9 cellular contexts compared by ENCODE assay signal in the genomic region with DNA sequence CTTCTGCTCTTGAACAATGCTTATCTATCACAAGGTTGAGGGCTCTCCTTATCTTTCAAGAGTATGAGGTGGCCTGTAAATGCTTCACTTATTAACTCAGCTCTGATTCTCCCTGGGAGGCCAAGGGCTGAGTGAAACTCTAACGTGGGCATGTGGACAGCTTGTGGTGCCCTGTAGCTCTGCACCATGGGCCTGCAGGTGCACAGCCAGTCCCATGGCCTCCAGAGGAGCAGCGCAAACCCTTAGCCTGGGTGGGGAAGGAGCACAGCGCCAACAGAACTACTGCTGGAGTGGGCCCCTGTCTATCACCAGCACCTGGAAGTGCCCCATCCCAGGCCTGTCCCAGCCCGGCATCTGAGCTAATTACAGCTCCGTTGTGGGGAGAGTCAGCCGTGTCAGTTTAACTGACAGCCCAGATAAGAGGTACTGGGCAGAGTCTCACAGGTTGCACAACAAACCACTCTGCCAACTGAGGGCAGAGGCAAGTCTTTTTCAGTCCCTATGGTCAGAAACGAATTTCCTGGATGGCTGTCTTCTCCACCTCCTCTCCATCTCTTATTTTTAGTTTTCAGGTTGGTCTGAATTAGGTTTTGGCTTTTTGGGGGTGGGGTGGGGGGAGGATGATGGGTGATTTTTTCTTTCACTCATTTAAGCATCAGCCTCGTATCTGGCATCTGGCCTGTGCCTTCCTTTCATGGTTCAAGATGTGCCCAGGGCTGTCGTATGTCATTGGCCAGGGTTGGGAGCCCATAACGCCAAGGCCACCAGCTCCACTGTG.
DNase-seq lines count a peak whose midpoint lies in the region; ATAC-seq and TF ChIP-seq lines count a peak whose summit lies in the region.
"Had no signal": no experiment of that assay in that cellular context is flagged by ENCODE, and none has a peak within 500 bp of the region (broad histone marks: within the 10 kb centered on the region; RNA-seq: fewer than 3 reads in every experiment).

No MANE protein-coding gene starts in this region.

- H3K4me3 ChIP-seq in left lung: no peak overlapping the region

- H3K14ac ChIP-seq in H9 (ENCODE audit: insufficient read depth, low read length): no peak overlapping the region

- no peak overlapping the region for H3K9ac ChIP-seq in H9 (ENCODE audit: extremely low read depth, insufficient read length, low read length)

- H3K4me2 ChIP-seq in H9 (ENCODE audit: insufficient read depth, insufficient read length, low read length): no peak overlapping the region

- H3K56ac ChIP-seq in H9 (ENCODE audit: insufficient read length, low read depth, low read length): no peak overlapping the region

- H3K4ac ChIP-seq in H9 (ENCODE audit: low read depth, low read length): no peak overlapping the region

- H2BK12ac ChIP-seq in H9 (ENCODE audit: insufficient read length, low read depth, low read length): no peak overlapping the region

- H4K8ac ChIP-seq in H9 (replicated peaks; ENCODE audit: insufficient read length, low read depth, low read length): no peak overlapping the region

- no peak overlapping the region for H3K4me3 Mint-ChIP-seq in H9

- H3K23me2 ChIP-seq in H9 (ENCODE audit: insufficient read length, low read depth, low read length, poor library complexity, severe bottlenecking): no peaks in the 10 kb centered on the region

- no peaks in the 10 kb centered on the region for H3K79me1 ChIP-seq in H9 (ENCODE audit: insufficient read depth, low read depth, low read length, poor library complexity, severe bottlenecking)

- TF ChIP-seq CTCF in left lung (IDR thresholded peaks at IDR 0.05) (no peak), H9 (conservative IDR thresholded peaks at IDR 0.05) (no peak)

- no peaks in the 10 kb centered on the region for H3K79me2 ChIP-seq in H9 (ENCODE audit: insufficient read depth, low read length)

- no peak overlapping the region for H2BK20ac ChIP-seq in H9 (ENCODE audit: low read depth, low read length, poor library complexity, severe bottlenecking)

- no peak overlapping the region for H3K18ac ChIP-seq in H9 (ENCODE audit: insufficient read length, low read depth, low read length)

- no peaks in the 10 kb centered on the region for H3K36me3 ChIP-seq in left lung

- no peak overlapping the region for H3T11ph ChIP-seq in H9 (ENCODE audit: low read length)

- H3K36me3 Mint-ChIP-seq in H9 (ENCODE audit: insufficient read depth in 1 of 3, low read depth in 3 of 3): peaks cover 0 to 4% (median 3%) of the 10 kb centered on the region in 3 experiments; a peak in 5 of 7 replicates

- H3K9me3 Mint-ChIP-seq in H9: peaks cover 0 to 3% of the 10 kb centered on the region in 2 experiments; a peak in 3 of 5 replicates

- peaks cover 2% of the 10 kb centered on the region for H4K20me1 ChIP-seq in H9 (ENCODE audit: control insufficient read depth, insufficient read depth, insufficient read length)

- no peak overlapping the region for H2AK5ac ChIP-seq in H9 (ENCODE audit: insufficient read length, low read length)

- no peak overlapping the region for H2BK120ac ChIP-seq in H9 (ENCODE audit: low read depth, low read length, poor library complexity, severe bottlenecking)

- H3K27ac Mint-ChIP-seq in H9: no peak overlapping the region

- no peaks in the 10 kb centered on the region for H3K9me3 ChIP-seq in left lung
- no peaks in the 10 kb centered on the region for H3K9me3 ChIP-seq in H9 (ENCODE audit: control insufficient read depth, low read depth, low read length)

- H2AFZ ChIP-seq in H9 (ENCODE audit: low read length): no peak overlapping the region

- H3K27me3 ChIP-seq in left lung: no peaks in the 10 kb centered on the region
- no peaks in the 10 kb centered on the region for H3K27me3 ChIP-seq in H9 (ENCODE audit: insufficient read depth, low read length)

- no peak overlapping the region for H2BK15ac ChIP-seq in H9 (ENCODE audit: low read depth, low read length)

- H3K4me1 ChIP-seq in left lung (peaks cover 5 to 25% of the 10 kb centered on the region in 2 donors), H9 (ENCODE audit: insufficient read depth, low read length) (no peaks in the 10 kb centered on the region; the same call in 1 of the 2 replicates)

- H3K4me1 Mint-ChIP-seq in H9: peaks cover 0 to 13% of the 10 kb centered on the region in 2 experiments; a peak in 3 of 4 replicates

- no peaks in the 10 kb centered on the region for H3K27me3 Mint-ChIP-seq in H9 (ENCODE audit: low read depth)

- no CpG with 5 or more reads among the region's 10 CpGs for WGBS in H9 (ENCODE audit: extremely low coverage, insufficient read length, low lambda C conversion rate)

- H2BK5ac ChIP-seq in H9 (ENCODE audit: insufficient read length, low read length): no peak overlapping the region

- DNase-seq in MV-4-11 (lab: John Stamatoyannopoulos, UW) (peak; percentile 99), left lung (peak; percentile 48 to 65), H9 (no peak), NCI-H1092 (lab: John Stamatoyannopoulos, UW) (no peak), activated gamma-delta T cell treated with Interleukin-2 at 50 U/mL for 16 hours (no peak)

- no peak overlapping the region for H3K23ac ChIP-seq in H9 (ENCODE audit: insufficient read length, low read depth, low read length)

- H4K91ac ChIP-seq in H9 (ENCODE audit: insufficient read length, low read depth, low read length): no peak overlapping the region

- intact Hi-C loops in left lung (cut with DNase I): no loop called here

- H3K27ac ChIP-seq in left lung: no peak overlapping the region
- no peak overlapping the region for H3K27ac ChIP-seq in H9 (ENCODE audit: insufficient read length, low read depth, low read length)

- ATAC-seq in GM18502 (IDR thresholded peaks at IDR 0.05; ENCODE audit: poor library complexity, unreplicated experiment) (peak; percentile 30), HG02571 (IDR thresholded peaks at IDR 0.05; ENCODE audit: unreplicated experiment) (peak; percentile 38), left lung (peak; percentile 89), GM21515 (IDR thresholded peaks at IDR 0.05; ENCODE audit: unreplicated experiment) (no peak)
- ATAC-seq: Panc1 had no signal

- H4K5ac ChIP-seq in H9 (ENCODE audit: insufficient read length, low read depth, low read length): no peak overlapping the region

Comparison
In these comparisons a context has a peak if more than half of its experiments do, and no peak if none do; other contexts are left out.
1. DNase-seq: peak in MV-4-11 (single experiment) and left lung (2 of 2); none in H9 (single experiment), NCI-H1092 (single experiment) and activated gamma-delta T cell treated with Interleukin-2 at 50 U/mL for 16 hours (single experiment).